ENCODE assay signal across 8 cellular contexts in genomic region chr16:19391185-19391776, GRCh38. TPM values are rescaled to one million over a fixed set of nuclear protein-coding genes. Genes with fewer than 3 reads are reported as not detected.
"Had no signal": no experiment of that assay in that cellular context is flagged by ENCODE, and none has a peak within 500 bp of the region (broad histone marks: within the 10 kb centered on the region; RNA-seq: fewer than 3 reads in every experiment).

No MANE protein-coding gene starts in this region.

RNA-seq across cellular contexts. Expression of gene TMC5, which starts 26.4 kb away (rescaled TPM):
- total RNA-seq: OCI-LY7, Right ventricle myocardium inferior, Right ventricle myocardium superior, RPMI7951, SJCRH30, SJSA1, SK-MEL-5 had no signal
- polyA plus RNA-seq: SK-N-SH had no signal
